ENCODE assay signal across 1 cellular context in the genomic region with DNA sequence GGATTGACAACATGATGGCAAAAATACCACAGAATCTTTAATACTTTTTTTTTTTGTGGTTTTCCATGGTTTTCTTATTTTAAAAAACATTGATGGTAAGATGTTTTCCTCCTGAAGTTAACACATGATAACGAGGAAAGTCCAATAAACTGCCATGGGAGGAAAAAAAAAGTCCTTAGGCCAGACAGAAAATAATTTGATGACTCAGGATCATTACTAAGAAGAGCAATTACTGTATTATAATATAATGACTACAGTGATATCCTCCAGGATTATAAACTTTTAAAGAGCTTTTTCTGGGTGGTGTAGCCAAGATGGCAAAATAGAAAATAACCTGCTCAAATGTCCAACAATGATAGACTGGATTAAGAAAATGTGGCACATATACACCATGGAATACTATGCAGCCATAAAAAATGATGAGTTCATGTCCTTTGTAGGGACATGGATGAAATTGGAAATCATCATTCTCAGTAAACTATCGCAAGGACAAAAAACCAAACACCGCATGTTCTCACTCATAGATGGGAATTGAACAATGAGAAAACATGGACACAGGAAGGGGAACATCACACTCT.
TF ChIP-seq lines count a peak whose summit lies in the region.

No MANE protein-coding gene starts in this region.

TF ChIP-seq in HEK293, 187 proteins besides CTCF, POLR2A, EP300 and RAD21:
- TF ChIP-seq, protein P1, sequence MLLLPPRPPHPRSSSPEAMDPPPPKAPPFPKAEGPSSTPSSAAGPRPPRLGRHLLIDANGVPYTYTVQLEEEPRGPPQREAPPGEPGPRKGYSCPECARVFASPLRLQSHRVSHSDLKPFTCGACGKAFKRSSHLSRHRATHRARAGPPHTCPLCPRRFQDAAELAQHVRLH (tag by site-specific recombination; IDR thresholded peaks at IDR 0.05) = 0 out of 2 replicates have a peak, but pooled peaks have one; percentile 22
- TF ChIP-seq ZNF146 (tag by site-specific recombination; IDR thresholded peaks at IDR 0.05) = peak; percentile 71
TF ChIP-seq in HEK293: peak in this region for 2; not testable (repeated sequence) for 185.
